In genomic region chr3:155701882-155702465, GRCh38 we compare ENCODE assay signal across 8 cellular contexts. TPM values are rescaled to one million over a fixed set of nuclear protein-coding genes. Genes with fewer than 3 reads are reported as not detected.
DNase-seq lines count a peak whose midpoint lies in the region; ATAC-seq and TF ChIP-seq lines count a peak whose summit lies in the region.

No MANE protein-coding gene starts in this region.

- peak; percentile 12 for DNase-seq in BJ (ENCODE audit: low read depth)
- peak; percentile 85 to 92 for DNase-seq in Kasumi-1 (lab: John Stamatoyannopoulos, UW)
- peak; percentile 60 for DNase-seq in dermis blood vessel endothelial cell
- peak; percentile 89 for DNase-seq in medulla oblongata (ENCODE audit: extremely low spot score)
- DNase-seq in stimulated activated CD8-positive, alpha-beta memory T cell treated with anti-CD3 and anti-CD28 coated beads, Interleukin-4, amount 100 ng/mL, for 48 hours: no peak

- CTCF ChIA-PET in BJ (lab: Yijun Ruan, JAX): interaction anchor here (0.7 to 7.1 kb wide), 26 partner anchors 9 to 390 kb away, joined by 3 to 103 read pairs (median 4); partner anchors contain the start of gene C3orf33

- H3K79me2 ChIP-seq in OCI-LY3 (ENCODE audit: low read length): no peaks in the 10 kb centered on the region

- ATAC-seq in GM19372 (IDR thresholded peaks at IDR 0.05; ENCODE audit: low read depth, unreplicated experiment) (peak; percentile 73), GM19324 (IDR thresholded peaks at IDR 0.05; ENCODE audit: low FRiP score, unreplicated experiment) (no peak)

- POLR2A ChIA-PET in BJ (lab: Charles Lee): interaction anchor here (0.5 to 0.6 kb wide), 2 partner anchors 311 to 319 kb away, joined by 3 to 6 read pairs; no protein-coding TSS in a partner anchor

- H3K4me1 ChIP-seq in OCI-LY3 (ENCODE audit: low read length): no peaks in the 10 kb centered on the region

- no peak overlapping the region for H3K9ac ChIP-seq in OCI-LY3 (ENCODE audit: low read length)

- TF ChIP-seq CTCF in BJ (IDR thresholded peaks at IDR 0.05; ENCODE audit: insufficient read depth, low read depth, low read length) (peak; percentile 48), OCI-LY3 (IDR thresholded peaks at IDR 0.05; ENCODE audit: low read depth, low read length) (peak; percentile 84)

- no peak overlapping the region for H3K27ac ChIP-seq in OCI-LY3 (ENCODE audit: low read length)

- no peak overlapping the region for H2AFZ ChIP-seq in OCI-LY3 (ENCODE audit: low read depth, low read length)

- H3K4me2 ChIP-seq in OCI-LY3 (ENCODE audit: low read length): no peak overlapping the region

- no peaks in the 10 kb centered on the region for H3K27me3 ChIP-seq in BJ (ENCODE audit: control insufficient read depth, insufficient read depth, low read length)
- 0 out of 2 replicates have a peak, but pooled peaks cover 6% of the 10 kb centered on the region for H3K27me3 ChIP-seq in OCI-LY3 (ENCODE audit: low read depth, low read length)

- H3K9me3 ChIP-seq in OCI-LY3 (ENCODE audit: insufficient read depth, low read length): no peaks in the 10 kb centered on the region

- no peaks in the 10 kb centered on the region for H4K20me1 ChIP-seq in OCI-LY3 (ENCODE audit: insufficient read depth, low read length)

- H3K36me3 ChIP-seq in BJ (ENCODE audit: control insufficient read depth, insufficient read depth, low read length): no peaks in the 10 kb centered on the region
- no peaks in the 10 kb centered on the region for H3K36me3 ChIP-seq in OCI-LY3 (replicated peaks; ENCODE audit: low read depth, low read length)

- no peak overlapping the region for H3K4me3 ChIP-seq in BJ (ENCODE audit: low read depth, low read length)
- H3K4me3 ChIP-seq in OCI-LY3 (ENCODE audit: low read length): no peak overlapping the region

RNA-seq across cellular contexts. Expression of gene PLCH1, which starts 42.9 kb away (rescaled TPM):
- 0.06 and 0.07 TPM in 2 replicates for polyA plus RNA-seq in BJ (2011; rRNA removed)
- 0.14 and 0.15 TPM in 2 replicates for polyA minus RNA-seq in BJ (2011; rRNA and poly(A)+ RNA removed)
- under 0.01 TPM in 1 of 2 replicates, not detected in the other for total RNA-seq in dermis blood vessel endothelial cell
